Comparison of ENCODE assay signal across 9 cellular contexts in the genomic region with DNA sequence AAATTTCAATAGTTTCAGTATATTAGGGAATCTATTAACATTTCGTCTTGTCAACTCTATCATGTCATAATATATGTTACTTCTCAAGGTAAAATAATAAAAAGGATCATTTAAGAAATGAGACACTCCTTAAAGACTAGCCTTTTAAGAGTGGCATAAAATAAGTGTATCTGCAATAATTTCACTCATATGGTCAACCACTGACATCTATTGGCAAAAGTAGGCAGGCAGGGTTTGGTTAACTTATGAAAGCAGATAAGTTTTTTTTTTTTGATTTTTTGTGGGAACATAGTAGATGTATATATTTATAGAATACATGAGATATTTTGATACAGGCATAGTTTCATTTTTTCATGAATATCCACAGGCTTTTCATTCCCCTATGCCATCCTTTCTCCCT. TPM values are rescaled to one million over a fixed set of nuclear protein-coding genes. Genes with fewer than 3 reads are reported as not detected.
DNase-seq lines count a peak whose midpoint lies in the region; ATAC-seq, FAIRE-seq and TF ChIP-seq lines count a peak whose summit lies in the region.
"Had no signal": no experiment of that assay in that cellular context is flagged by ENCODE, and none has a peak within 500 bp of the region (broad histone marks: within the 10 kb centered on the region; RNA-seq: fewer than 3 reads in every experiment).

No MANE protein-coding gene starts in this region.

- H3K4me1 ChIP-seq in RWPE2 (ENCODE audit: insufficient read depth, poor library complexity, severe bottlenecking), result no peaks in the 10 kb centered on the region

- no peak for ATAC-seq in RWPE2 (ENCODE audit: low read depth)
- no peak for ATAC-seq in GM19452 (IDR thresholded peaks at IDR 0.05; ENCODE audit: unreplicated experiment)
- ATAC-seq in HG03139 (IDR thresholded peaks at IDR 0.05; ENCODE audit: unreplicated experiment), result no peak

- H3K4me3 ChIP-seq in AG10803 (ENCODE audit: low read length), result no peak overlapping the region
- no peak overlapping the region for H3K4me3 ChIP-seq in HL-60 (replicated peaks; ENCODE audit: insufficient read depth, low read length)
- H3K4me3 ChIP-seq in RWPE2 (ENCODE audit: severe bottlenecking), result no peak overlapping the region
- H3K4me3 ChIP-seq: skin epidermis had no signal

- TF ChIP-seq CTCF in AG10803 (conservative IDR thresholded peaks at IDR 0.05; ENCODE audit: low read length), result peak; percentile 9; the same call in 1 of the 2 replicates
- TF ChIP-seq CTCF in HL-60 (IDR thresholded peaks at IDR 0.05; ENCODE audit: insufficient read depth, low read length), result peak; percentile 37
- peak; percentile 66 for TF ChIP-seq CTCF in RWPE2 (IDR thresholded peaks at IDR 0.05; ENCODE audit: poor library complexity, severe bottlenecking)

- FAIRE-seq in GM12891 (lab: Jason Lieb, UNC), result no peak

- peak; percentile 3 for DNase-seq in AG10803 (ENCODE audit: low read depth)
- DNase-seq in HL-60 (ENCODE audit: low read depth in 1 of 2, low spot score in 1 of 2), result peak in 1 of 2 experiments; percentile 23
- no peak for DNase-seq in RWPE2 (ENCODE audit: low spot score)
- DNase-seq in globus pallidus (ENCODE audit: low spot score), result peak; percentile 0
- DNase-seq in GM12891 (ENCODE audit: insufficient read length, low spot score), result no peak
- DNase-seq in GM19238 (ENCODE audit: insufficient read length, low spot score), result no peak

- H3K27ac ChIP-seq in HL-60 (replicated peaks) (no peak overlapping the region), RWPE2 (ENCODE audit: poor library complexity, severe bottlenecking) (no peak overlapping the region)
- H3K27ac ChIP-seq: skin epidermis had no signal

- H3K36me3 ChIP-seq in RWPE2 (ENCODE audit: low read depth), result no peaks in the 10 kb centered on the region

- no peak for TF ChIP-seq POLR2A in GM12891 (IDR thresholded peaks at IDR 0.05; ENCODE audit: low read depth, low read length)

- H3K9me3 ChIP-seq in RWPE2 (ENCODE audit: severe bottlenecking), result no peaks in the 10 kb centered on the region

- H3K27me3 ChIP-seq in HL-60 (ENCODE audit: insufficient read depth, poor library complexity, severe bottlenecking) (no peaks in the 10 kb centered on the region), RWPE2 (ENCODE audit: insufficient read depth, poor library complexity, severe bottlenecking) (no peaks in the 10 kb centered on the region)

TF ChIP-seq in GM12891, 5 proteins besides CTCF, POLR2A, EP300 and RAD21:
- TF ChIP-seq POLR2AphosphoS5 (IDR thresholded peaks at IDR 0.05; ENCODE audit: low read depth, low read length) (no peak), POU2F2 (IDR thresholded peaks at IDR 0.05; ENCODE audit: low read depth, low read length) (no peak), PAX5 (IDR thresholded peaks at IDR 0.05; ENCODE audit: insufficient read depth, low read length, severe bottlenecking) (no peak), TAF1 (IDR thresholded peaks at IDR 0.05; ENCODE audit: low read depth, low read length) (no peak), SPI1 (IDR thresholded peaks at IDR 0.05; ENCODE audit: low read depth, low read length) (no peak)

RNA-seq across cellular contexts. Expression of gene RGS21, which starts 5.5 kb away (rescaled TPM):
- not detected for polyA plus RNA-seq in GM12891 (2012; ENCODE audit: low read depth, missing spikeins)

Comparison
In these comparisons a context has a peak if more than half of its experiments do, and no peak if none do; other contexts are left out.
1. DNase-seq: peak in AG10803 (single experiment) and globus pallidus (single experiment); none in RWPE2 (single experiment), GM12891 (single experiment) and GM19238 (single experiment).
2. CTCF ChIP-seq: peak in every context shown above with its lines; median percentile 66 in RWPE2; 37 in HL-60; 9 in AG10803.